ENCODE assay signal across 15 cellular contexts in genomic region chr10:49408437-49409306, GRCh38. TPM values are rescaled to one million over a fixed set of nuclear protein-coding genes. Genes with fewer than 3 reads are reported as not detected.
DNase-seq lines count a peak whose midpoint lies in the region; ATAC-seq, FAIRE-seq and TF ChIP-seq lines count a peak whose summit lies in the region.
"Had no signal": no experiment of that assay in that cellular context is flagged by ENCODE, and none has a peak within 500 bp of the region (broad histone marks: within the 10 kb centered on the region; RNA-seq: fewer than 3 reads in every experiment).

No MANE protein-coding gene starts in this region.

- CTCF ChIA-PET in activated CD8-positive, alpha-beta T cell treated with anti-CD3 and anti-CD28 coated beads for 36 hours (lab: Charles Lee), result interaction anchor here (0.8 to 9.4 kb wide), 30 partner anchors 9 to 750 kb away, joined by 3 to 155 read pairs (median 5); partner anchors contain the start of gene ERCC6
- CTCF ChIA-PET in activated CD8-positive, alpha-beta T cell treated with anti-CD3 and anti-CD28 coated beads, Interleukin-2, amount 10 ng/mL, durations not matched to agents 7 days and 5 days (lab: Charles Lee), result interaction anchor here (0.7 to 9.1 kb wide), 23 partner anchors 7 to 751 kb away, joined by 3 to 224 read pairs (median 6); partner anchors contain the start of gene ERCC6
- CTCF ChIA-PET in K562 (lab: Yijun Ruan, JAX; ENCODE audit: low intra/inter-chr PET ratio), result interaction anchor here (1.3 to 3.2 kb wide), 4 partner anchors 103 to 427 kb away, joined by 3 to 23 read pairs (median 10); no protein-coding TSS in a partner anchor

- peaks cover 34% of the 10 kb centered on the region for H3K27me3 Mint-ChIP-seq in activated CD8-positive, alpha-beta T cell treated with anti-CD3 and anti-CD28 coated beads for 36 hours
- peaks cover 38% of the 10 kb centered on the region for H3K27me3 Mint-ChIP-seq in activated CD8-positive, alpha-beta T cell treated with anti-CD3 and anti-CD28 coated beads, Interleukin-2, amount 10 ng/mL, durations not matched to agents 7 days and 5 days (ENCODE audit: low read depth)
- H3K27me3 Mint-ChIP-seq in neural progenitor cell (ENCODE audit: insufficient read depth, low read depth), result peaks cover 22% of the 10 kb centered on the region
- H3K27me3 Mint-ChIP-seq in endothelial cell (ENCODE audit: unreplicated experiment), result peaks cover 6% of the 10 kb centered on the region

- no peak for TF ChIP-seq POLR2A in K562 (conservative IDR thresholded peaks at IDR 0.05)

- no peak for TF ChIP-seq EP300 in K562 (IDR thresholded peaks at IDR 0.05; ENCODE audit: low read length)

- H3K4me2 ChIP-seq in K562 (ENCODE audit: insufficient read depth, low read length) (no peak overlapping the region), neural progenitor cell (no peak overlapping the region)

- H3K9me3 ChIP-seq in K562 (replicated peaks; ENCODE audit: control insufficient read depth, insufficient read depth, low read depth, low read length) (no peaks in the 10 kb centered on the region), neural progenitor cell (ENCODE audit: low read depth) (no peaks in the 10 kb centered on the region)
- H3K9me3 ChIP-seq: left lung had no signal

- no peak for TF ChIP-seq CTCF in activated CD8-positive, alpha-beta T cell treated with anti-CD3 and anti-CD28 coated beads for 36 hours (IDR thresholded peaks at IDR 0.05)
- TF ChIP-seq CTCF in K562 (IDR thresholded peaks at IDR 0.05 in 2 of 3, conservative IDR thresholded peaks at IDR 0.05 in 1 of 3; ENCODE audit: insufficient read depth in 2 of 3, low read depth in 1 of 3, low read length in 3 of 3) (peak; percentile 72 to 94 (median 74)), neural progenitor cell (IDR thresholded peaks at IDR 0.05) (peak; percentile 18), endothelial cell (IDR thresholded peaks at IDR 0.05; ENCODE audit: unreplicated experiment) (no peak)

- no peaks in the 10 kb centered on the region for H3F3A ChIP-seq in neural progenitor cell (ENCODE audit: low read depth)

- no peaks in the 10 kb centered on the region for H3K9me1 ChIP-seq in K562 (ENCODE audit: control insufficient read depth, insufficient read depth, low read length)

- peak; percentile 86 for FAIRE-seq in K562 (lab: Jason Lieb, UNC)
- FAIRE-seq: RCC 7860 had no signal

- H2AFZ ChIP-seq in K562 (ENCODE audit: low read depth, low read length), result no peak overlapping the region
- no peak overlapping the region for H2AFZ ChIP-seq in neural progenitor cell (replicated peaks)

- H3K27ac ChIP-seq in K562 (ENCODE audit: extremely low read depth, low read depth, low read length), result no peak overlapping the region
- no peak overlapping the region for H3K27ac ChIP-seq in neural progenitor cell
- H3K27ac ChIP-seq: epithelial cell of prostate, left lung had no signal

- intact Hi-C loops in activated CD8-positive, alpha-beta T cell treated with anti-CD3 and anti-CD28 coated beads for 36 hours (cut with micrococcal nuclease), result loop anchor here (2.0 kb wide), 1 partner anchor 104 kb away; no protein-coding TSS in a partner anchor
- intact Hi-C loops in K562 (cut with micrococcal nuclease), result loop anchor here (5.0 kb wide), 3 partner anchors 191 to 426 kb away; no protein-coding TSS in a partner anchor

- POLR2A ChIA-PET in activated CD8-positive, alpha-beta T cell treated with anti-CD3 and anti-CD28 coated beads for 36 hours (lab: Charles Lee), result no interaction called here
- POLR2A ChIA-PET in activated CD8-positive, alpha-beta T cell treated with anti-CD3 and anti-CD28 coated beads, Interleukin-2, amount 10 ng/mL, durations not matched to agents 7 days and 5 days (lab: Charles Lee), result interaction anchor here (1.4 kb wide), 1 partner anchor 110 kb away, joined by 4 read pairs; no protein-coding TSS in a partner anchor
- POLR2A ChIA-PET in K562 (lab: Yijun Ruan, JAX), result interaction anchor here (0.7 to 1.4 kb wide), 4 partner anchors 10 to 291 kb away, joined by 3 to 5 read pairs (median 3); no protein-coding TSS in a partner anchor

- H3K27ac Mint-ChIP-seq in activated CD8-positive, alpha-beta T cell treated with anti-CD3 and anti-CD28 coated beads for 36 hours, result no peak overlapping the region
- no peak overlapping the region for H3K27ac Mint-ChIP-seq in activated CD8-positive, alpha-beta T cell treated with anti-CD3 and anti-CD28 coated beads, Interleukin-2, amount 10 ng/mL, durations not matched to agents 7 days and 5 days
- H3K27ac Mint-ChIP-seq in neural progenitor cell (no peak overlapping the region), endothelial cell (ENCODE audit: unreplicated experiment) (no peak overlapping the region)
- H3K27ac Mint-ChIP-seq: activated B cell treated with CpG ODN at 0.5 μM for 24 hours; activated naive CD8-positive, alpha-beta T cell treated with anti-CD3 and anti-CD28 coated beads for 36 hours; CD4-positive, alpha-beta memory T cell; progenitor cell of endocrine pancreas had no signal

- in situ Hi-C loops in K562 (cut with MboI), result no loop called here

- BruUV-seq in K562 (replicated peaks; lab: Mats Ljungman, UMichigan), result no TSS peak

- H3K36me3 Mint-ChIP-seq in activated CD8-positive, alpha-beta T cell treated with anti-CD3 and anti-CD28 coated beads for 36 hours (ENCODE audit: low read depth), result no peaks in the 10 kb centered on the region
- no peaks in the 10 kb centered on the region for H3K36me3 Mint-ChIP-seq in activated CD8-positive, alpha-beta T cell treated with anti-CD3 and anti-CD28 coated beads, Interleukin-2, amount 10 ng/mL, durations not matched to agents 7 days and 5 days (ENCODE audit: low read depth)
- H3K36me3 Mint-ChIP-seq in neural progenitor cell (no peaks in the 10 kb centered on the region), endothelial cell (ENCODE audit: low read depth, unreplicated experiment) (no peaks in the 10 kb centered on the region)
- H3K36me3 Mint-ChIP-seq: activated naive CD8-positive, alpha-beta T cell treated with anti-CD3 and anti-CD28 coated beads for 36 hours; CD4-positive, alpha-beta memory T cell had no signal

- no peaks in the 10 kb centered on the region for H3K9me3 Mint-ChIP-seq in activated CD8-positive, alpha-beta T cell treated with anti-CD3 and anti-CD28 coated beads for 36 hours
- H3K9me3 Mint-ChIP-seq in activated CD8-positive, alpha-beta T cell treated with anti-CD3 and anti-CD28 coated beads, Interleukin-2, amount 10 ng/mL, durations not matched to agents 7 days and 5 days (ENCODE audit: insufficient read depth), result no peaks in the 10 kb centered on the region
- no peaks in the 10 kb centered on the region for H3K9me3 Mint-ChIP-seq in neural progenitor cell
- no peaks in the 10 kb centered on the region for H3K9me3 Mint-ChIP-seq in endothelial cell (ENCODE audit: unreplicated experiment)
- H3K9me3 Mint-ChIP-seq: activated B cell treated with CpG ODN at 0.5 μM for 24 hours; activated naive CD8-positive, alpha-beta T cell treated with anti-CD3 and anti-CD28 coated beads for 36 hours had no signal

- no peak overlapping the region for H3K9ac ChIP-seq in K562 (ENCODE audit: insufficient read depth in 1 of 2, low read depth in 2 of 2, low read length in 2 of 2)
- H3K9ac ChIP-seq in neural progenitor cell, result no peak overlapping the region

- ATAC-seq in activated CD8-positive, alpha-beta T cell treated with anti-CD3 and anti-CD28 coated beads for 36 hours, result no peak
- no peak for ATAC-seq in activated CD8-positive, alpha-beta T cell treated with anti-CD3 and anti-CD28 coated beads, Interleukin-2, amount 10 ng/mL, durations not matched to agents 7 days and 5 days
- ATAC-seq in K562, result peak; percentile 89
- ATAC-seq in HG02759 (IDR thresholded peaks at IDR 0.05; ENCODE audit: unreplicated experiment), result no peak
- ATAC-seq: left lung had no signal

- no peak overlapping the region for H3K4me3 ChIP-seq in K562
- no peak overlapping the region for H3K4me3 ChIP-seq in neural progenitor cell
- H3K4me3 ChIP-seq: left lung had no signal

- H3K79me2 ChIP-seq in K562 (ENCODE audit: control insufficient read depth, insufficient read depth, low read length) (no peaks in the 10 kb centered on the region), neural progenitor cell (ENCODE audit: low read depth) (no peaks in the 10 kb centered on the region)

- no peaks in the 10 kb centered on the region for H3K4me1 Mint-ChIP-seq in activated CD8-positive, alpha-beta T cell treated with anti-CD3 and anti-CD28 coated beads for 36 hours (ENCODE audit: low read depth)
- no peaks in the 10 kb centered on the region for H3K4me1 Mint-ChIP-seq in activated CD8-positive, alpha-beta T cell treated with anti-CD3 and anti-CD28 coated beads, Interleukin-2, amount 10 ng/mL, durations not matched to agents 7 days and 5 days (ENCODE audit: low read depth)
- H3K4me1 Mint-ChIP-seq in neural progenitor cell (peaks cover 8% of the 10 kb centered on the region), endothelial cell (ENCODE audit: unreplicated experiment) (peaks cover 2% of the 10 kb centered on the region)
- H3K4me1 Mint-ChIP-seq: activated B cell treated with CpG ODN at 0.5 μM for 24 hours; activated naive CD8-positive, alpha-beta T cell treated with anti-CD3 and anti-CD28 coated beads for 36 hours had no signal

- H3K4me3 Mint-ChIP-seq in activated CD8-positive, alpha-beta T cell treated with anti-CD3 and anti-CD28 coated beads for 36 hours, result no peak overlapping the region
- no peak overlapping the region for H3K4me3 Mint-ChIP-seq in activated CD8-positive, alpha-beta T cell treated with anti-CD3 and anti-CD28 coated beads, Interleukin-2, amount 10 ng/mL, durations not matched to agents 7 days and 5 days
- no peak overlapping the region for H3K4me3 Mint-ChIP-seq in neural progenitor cell
- no peak overlapping the region for H3K4me3 Mint-ChIP-seq in endothelial cell (ENCODE audit: unreplicated experiment)
- H3K4me3 Mint-ChIP-seq: activated B cell treated with CpG ODN at 0.5 μM for 24 hours; activated naive CD8-positive, alpha-beta T cell treated with anti-CD3 and anti-CD28 coated beads for 36 hours; CD4-positive, alpha-beta memory T cell had no signal

- DNase-seq in activated CD8-positive, alpha-beta T cell treated with anti-CD3 and anti-CD28 coated beads for 36 hours, result peak; percentile 13
- no peak for DNase-seq in activated CD8-positive, alpha-beta T cell treated with anti-CD3 and anti-CD28 coated beads, Interleukin-2, amount 10 ng/mL, durations not matched to agents 7 days and 5 days
- DNase-seq in Kasumi-1 (lab: John Stamatoyannopoulos, UW) (peak; percentile 40 to 52), K562 (ENCODE audit: extremely low read depth in 1 of 4, low spot score in 3 of 4) (peak; percentile 49 to 75 (median 69)), neural progenitor cell (ENCODE audit: low spot score) (no peak), endothelial cell (ENCODE audit: low spot score) (no peak)
- DNase-seq in activated CD4-positive, alpha-beta T cell treated with anti-CD3 and anti-CD28 coated beads, Interleukin-2, amount 50 U/mL, for 4 hours, result no peak
- DNase-seq: activated B cell treated with CpG ODN at 0.5 μM for 24 hours; activated naive CD8-positive, alpha-beta T cell treated with anti-CD3 and anti-CD28 coated beads for 36 hours; CD4-positive, alpha-beta memory T cell; left lung had no signal

- H3K27me3 ChIP-seq in K562 (ENCODE audit: control insufficient read depth in 2 of 2, insufficient read depth in 2 of 2, low read length in 2 of 2) (peaks cover 4 to 50% of the 10 kb centered on the region in 2 experiments), neural progenitor cell (peaks cover 12% of the 10 kb centered on the region)

- H3K36me3 ChIP-seq in K562 (ENCODE audit: control insufficient read depth, insufficient read depth, low read length) (no peaks in the 10 kb centered on the region), neural progenitor cell (no peaks in the 10 kb centered on the region)
- H3K36me3 ChIP-seq: left lung had no signal

- TF ChIP-seq RAD21 in K562 (CRISPR knock-in tag; conservative IDR thresholded peaks at IDR 0.05 in 1 of 2, IDR thresholded peaks at IDR 0.05 in 1 of 2), result peak in 1 of 2 experiments; percentile 49; a peak in 2 of 4 replicates

- WGBS in K562 (ENCODE audit: insufficient coverage, low coverage, missing lambda C conversion rate), result 1% methylated on average over 15 of the region's 15 CpGs

- H3K4me1 ChIP-seq in K562 (replicated peaks in 1 of 2; ENCODE audit: control insufficient read depth in 2 of 2, insufficient read depth in 2 of 2, low read length in 2 of 2) (no peaks in the 10 kb centered on the region), neural progenitor cell (peaks cover 2% of the 10 kb centered on the region)
- H3K4me1 ChIP-seq: left lung had no signal

- H4K20me1 ChIP-seq in K562 (replicated peaks; ENCODE audit: control insufficient read depth, insufficient read depth, low read length) (0 out of 2 replicates have a peak, but pooled peaks cover 3% of the 10 kb centered on the region), neural progenitor cell (ENCODE audit: low read depth) (no peaks in the 10 kb centered on the region)

RNA-seq across cellular contexts. Expression of gene DRGX, which starts 12.8 kb away (rescaled TPM):
- total RNA-seq in activated CD8-positive, alpha-beta T cell treated with anti-CD3 and anti-CD28 coated beads for 36 hours, result not detected
- not detected for total RNA-seq in activated CD8-positive, alpha-beta T cell treated with anti-CD3 and anti-CD28 coated beads, Interleukin-2, amount 10 ng/mL, durations not matched to agents 7 days and 5 days
- total RNA-seq in K562 (2011; cell fraction: chromatin; rRNA removed; ENCODE audit: low replicate concordance), result not detected in 2 replicates
- total RNA-seq in K562 (2011; cell fraction: nucleolus; rRNA removed), result not detected in 2 replicates
- not detected in 2 replicates for total RNA-seq in K562 (2011; cell fraction: nucleoplasm; rRNA removed)
- total RNA-seq in K562 (2014; rRNA removed) (not detected in 2 replicates), K562 (2014; rRNA removed; fragmentation: Illumina TruSeq; extraction: Trizol) (not detected in 2 replicates), K562 (2015; rRNA removed; fragmentation: Illumina TruSeq; extraction: Trizol) (not detected in 2 replicates), K562 (2021) (not detected in 2 replicates), neural progenitor cell (ENCODE audit: low replicate concordance) (not detected in 2 replicates), endothelial cell (ENCODE audit: unreplicated experiment) (not detected)
- polyA plus RNA-seq in K562 (2011; rRNA removed) (not detected in 2 replicates), K562 (2014; fragmentation: Illumina TruSeq; extraction: Trizol) (not detected in 2 replicates), K562 (2014; fragmentation: Nextera tagmentation; extraction: Ambion mirVana) (not detected), K562 (2014; rRNA removed) (not detected in 2 replicates)
- not detected in 2 replicates for polyA plus RNA-seq in K562 (2011; cell fraction: cytosol; rRNA removed)
- polyA plus RNA-seq in K562 (2011; cell fraction: nucleus; rRNA removed), result not detected in 2 replicates
- polyA plus RNA-seq in K562 (2012), result 0.17 TPM in 1 of 2 replicates, not detected in the other
- polyA minus RNA-seq in K562 (2011; rRNA and poly(A)+ RNA removed), result not detected in 2 replicates
- not detected in 2 replicates for polyA minus RNA-seq in K562 (2011; cell fraction: cytosol; rRNA and poly(A)+ RNA removed)
- not detected in 2 replicates for polyA minus RNA-seq in K562 (2011; cell fraction: nucleus; rRNA and poly(A)+ RNA removed)
- total RNA-seq: activated B cell treated with CpG ODN at 0.5 μM for 24 hours; activated naive CD8-positive, alpha-beta T cell treated with anti-CD3 and anti-CD28 coated beads for 36 hours; CD4-positive, alpha-beta memory T cell; progenitor cell of endocrine pancreas had no signal
- polyA plus RNA-seq: CD4-positive, alpha-beta memory T cell had no signal

Comparison
In these comparisons a context has a peak if more than half of its experiments do, and no peak if none do; other contexts are left out.
1. DNase-seq: peak in activated CD8-positive, alpha-beta T cell treated with anti-CD3 and anti-CD28 coated beads for 36 hours (single experiment), Kasumi-1 (2 of 2) and K562 (4 of 4); none in activated CD8-positive, alpha-beta T cell treated with anti-CD3 and anti-CD28 coated beads, Interleukin-2, amount 10 ng/mL, durations not matched to agents 7 days and 5 days (single experiment), neural progenitor cell (single experiment), endothelial cell (single experiment) and activated CD4-positive, alpha-beta T cell treated with anti-CD3 and anti-CD28 coated beads, Interleukin-2, amount 50 U/mL, for 4 hours (0 of 2).
2. CTCF ChIP-seq: peak in K562 (3 of 3) and neural progenitor cell (single experiment); none in activated CD8-positive, alpha-beta T cell treated with anti-CD3 and anti-CD28 coated beads for 36 hours (single experiment) and endothelial cell (single experiment).